9 cellular contexts compared by ENCODE assay signal in genomic region chr16:48366165-48367093, GRCh38. TPM values are rescaled to one million over a fixed set of nuclear protein-coding genes. Genes with fewer than 3 reads are reported as not detected.
DNase-seq lines count a peak whose midpoint lies in the region; ATAC-seq, FAIRE-seq and TF ChIP-seq lines count a peak whose summit lies in the region.
"Had no signal": no experiment of that assay in that cellular context is flagged by ENCODE, and none has a peak within 500 bp of the region (broad histone marks: within the 10 kb centered on the region; RNA-seq: fewer than 3 reads in every experiment).

No MANE protein-coding gene starts in this region.

- H3K9me3 Mint-ChIP-seq in central memory CD8-positive, alpha-beta T cell: no peaks in the 10 kb centered on the region

- ATAC-seq in central memory CD8-positive, alpha-beta T cell (replicated peaks; ENCODE audit: extremely low read depth, poor library complexity, severe bottlenecking): peak; percentile 82
- peak; percentile 62 for ATAC-seq in left lobe of liver

- peak; percentile 67 for FAIRE-seq in H54 (lab: Jason Lieb, UNC)
- FAIRE-seq: G401.6 had no signal

- TF ChIP-seq POLR2A in H54 (IDR thresholded peaks at IDR 0.05; ENCODE audit: low read depth, low read length): no peak

- H3K27ac Mint-ChIP-seq in central memory CD8-positive, alpha-beta T cell (ENCODE audit: low read depth): peak overlapping the region; percentile 91

- peaks cover 29% of the 10 kb centered on the region for H3K4me1 Mint-ChIP-seq in central memory CD8-positive, alpha-beta T cell

- peaks cover 9% of the 10 kb centered on the region for H3K36me3 ChIP-seq in KOPT-K1 (ENCODE audit: insufficient read depth, low read length)

- no peaks in the 10 kb centered on the region for H3K9me3 ChIP-seq in KOPT-K1 (ENCODE audit: insufficient read depth, low read length, poor library complexity, severe bottlenecking)

- DNase-seq in NCI-H146 treated with DMSO at 0.1 percent for 48 hours (lab: John Stamatoyannopoulos, UW; ENCODE audit: unreplicated experiment): peak; percentile 1
- DNase-seq in NCI-H146 (lab: John Stamatoyannopoulos, UW): no peak
- no peak for DNase-seq in H54 (ENCODE audit: insufficient read length, low spot score)
- peak in 3 of 5 experiments; percentile 25 to 85 (median 30) for DNase-seq in T-helper 2 cell
- peak in 1 of 2 donors; percentile 31 for DNase-seq in central memory CD8-positive, alpha-beta T cell (ENCODE audit: low spot score in 2 of 2)
- DNase-seq in left lobe of liver (ENCODE audit: low spot score): peak; percentile 77
- DNase-seq in stimulated activated CD8-positive, alpha-beta memory T cell treated with anti-CD3 and anti-CD28 coated beads, Interleukin-7, amount 100 ng/mL, for 4 hours (ENCODE audit: low read depth in 2 of 2): peak; percentile 24 to 39

- peaks cover 15% of the 10 kb centered on the region for H3K36me3 Mint-ChIP-seq in central memory CD8-positive, alpha-beta T cell (ENCODE audit: insufficient read depth)

- peak overlapping the region; percentile 30 for H3K27ac ChIP-seq in KOPT-K1 (ENCODE audit: low read depth, low read length, poor library complexity, severe bottlenecking)

- H3K4me3 Mint-ChIP-seq in central memory CD8-positive, alpha-beta T cell: peak overlapping the region; percentile 89

- H3K27me3 Mint-ChIP-seq in central memory CD8-positive, alpha-beta T cell: no peaks in the 10 kb centered on the region

RNA-seq across cellular contexts. Expression of gene SIAH1, which starts 18.8 kb away (rescaled TPM):
- 6.9 TPM for total RNA-seq in left lobe of liver

Comparison
In these comparisons a context has a peak if more than half of its experiments do, and no peak if none do; other contexts are left out.
1. DNase-seq: peak in NCI-H146 treated with DMSO at 0.1 percent for 48 hours (single experiment), T-helper 2 cell (3 of 5), left lobe of liver (single experiment) and stimulated activated CD8-positive, alpha-beta memory T cell treated with anti-CD3 and anti-CD28 coated beads, Interleukin-7, amount 100 ng/mL, for 4 hours (2 of 2); none in NCI-H146 (single experiment) and H54 (single experiment).